8 cellular contexts compared by ENCODE assay signal in genomic region chr1:158035976-158036583, GRCh38. TPM values are rescaled to one million over a fixed set of nuclear protein-coding genes. Genes with fewer than 3 reads are reported as not detected.
DNase-seq lines count a peak whose midpoint lies in the region; ATAC-seq, FAIRE-seq and TF ChIP-seq lines count a peak whose summit lies in the region.

No MANE protein-coding gene starts in this region.

- peaks cover 57% of the 10 kb centered on the region for H3K4me1 ChIP-seq in mesodermal cell (ENCODE audit: control insufficient read depth, insufficient read depth, low read length, poor library complexity, severe bottlenecking)

- no peak for FAIRE-seq in bronchial epithelial cell (lab: Jason Lieb, UNC)

- WGBS in mesodermal cell (ENCODE audit: insufficient coverage in 2 of 2), 2 experiments = 76 to 80% methylated on average over 6 of the region's 8 CpGs

- H3K36me3 ChIP-seq in bronchial epithelial cell (ENCODE audit: control insufficient read depth, insufficient read depth, low read length) (peaks cover 5% of the 10 kb centered on the region), mesodermal cell (ENCODE audit: control insufficient read depth, insufficient read depth, low read length) (peaks cover 49% of the 10 kb centered on the region)

- H3K27me3 ChIP-seq in bronchial epithelial cell (ENCODE audit: control insufficient read depth, insufficient read depth, low read length) = no peaks in the 10 kb centered on the region

- in situ Hi-C loops in G401 (cut with HindIII; ENCODE audit: low sequenced_read_pairs) = no loop called here

- ATAC-seq in GM21717 (IDR thresholded peaks at IDR 0.05; ENCODE audit: unreplicated experiment) (no peak), GM19035 (IDR thresholded peaks at IDR 0.05; ENCODE audit: unreplicated experiment) (no peak), GM18505 (IDR thresholded peaks at IDR 0.05; ENCODE audit: unreplicated experiment) (no peak)

- DNase-seq in G401 (ENCODE audit: low spot score) (peak; percentile 21), NB4 (ENCODE audit: low read depth) (peak; percentile 39), bronchial epithelial cell (ENCODE audit: low read depth) (peak; percentile 49), activated T-cell treated with anti-CD3 and anti-CD28 coated beads for 4 hours (no peak)

- H3K4me3 ChIP-seq in NB4 (ENCODE audit: low read depth, low read length) (no peak overlapping the region), bronchial epithelial cell (ENCODE audit: low read depth, low read length) (no peak overlapping the region), mesodermal cell (ENCODE audit: extremely low read depth, insufficient read depth, low read length, poor library complexity, severe bottlenecking) (no peak overlapping the region)

- peak; percentile 59 for TF ChIP-seq CTCF in NB4 (IDR thresholded peaks at IDR 0.05; ENCODE audit: low read depth, low read length)
- peak; percentile 53 for TF ChIP-seq CTCF in bronchial epithelial cell (IDR thresholded peaks at IDR 0.05; ENCODE audit: insufficient read depth, low read length, severe bottlenecking)

- no peaks in the 10 kb centered on the region for H3K9me3 ChIP-seq in mesodermal cell (ENCODE audit: control insufficient read depth, low read length)

- peak overlapping the region; percentile 23 for H3K27ac ChIP-seq in mesodermal cell (ENCODE audit: low read depth, low read length, severe bottlenecking)

- no peak for TF ChIP-seq POLR2A in NB4 (IDR thresholded peaks at IDR 0.05; ENCODE audit: extremely low read depth, insufficient read length)
- no peak for TF ChIP-seq POLR2A in GM18505 (IDR thresholded peaks at IDR 0.05; ENCODE audit: borderline replicate concordance, extremely low read depth, insufficient read depth, insufficient read length)

RNA-seq across cellular contexts. Expression of gene KIRREL1, which starts 42.6 kb away (rescaled TPM):
- total RNA-seq in G401 (2014; rRNA removed; shearing (Covaris generic)) = 29.9 and 31.1 TPM in 2 replicates
- 20.2 and 24.2 TPM in 2 replicates for total RNA-seq in bronchial epithelial cell
- 72.5 TPM for polyA plus RNA-seq in mesodermal cell (2013, experiment 1 of 2)
- 57.5 TPM for polyA plus RNA-seq in mesodermal cell (2013, experiment 2 of 2)
